Comparison of ENCODE assay signal across 17 cellular contexts in genomic region chr7:4888161-4888560, GRCh38. TPM values are rescaled to one million over a fixed set of nuclear protein-coding genes. Genes with fewer than 3 reads are reported as not detected.
"Had no signal": no experiment of that assay in that cellular context is flagged by ENCODE, and none has a peak within 500 bp of the region (broad histone marks: within the 10 kb centered on the region; RNA-seq: fewer than 3 reads in every experiment).

No MANE protein-coding gene starts in this region.

- H3K27me3 ChIP-seq: upper lobe of right lung had no signal

- ATAC-seq: gastroesophageal sphincter; heart left ventricle; stimulated activated naive B cell treated with anti-CD40 and anti-IgM and Interleukin-4, amounts not matched to agents 10 μg/mL and 1 μg/mL and 100 μg/mL, for 72 hours; upper lobe of right lung had no signal

- H3K9me3 ChIP-seq: breast epithelium, gastroesophageal sphincter, heart left ventricle, left ventricle myocardium inferior, thoracic aorta, upper lobe of right lung had no signal

- H3K4me3 ChIP-seq: breast epithelium, gastroesophageal sphincter, heart left ventricle, left ventricle myocardium inferior, spleen, thoracic aorta, upper lobe of right lung had no signal

- H3K36me3 ChIP-seq: breast epithelium, gastroesophageal sphincter, heart left ventricle, left ventricle myocardium inferior, spleen, thoracic aorta, upper lobe of right lung had no signal

- DNase-seq: activated CD4-positive, alpha-beta T cell treated with anti-CD3 and anti-CD28 coated beads, Interleukin-2, amount 50 U/mL, for 48 hours; activated gamma-delta T cell; cerebellar nuclear complex; cortex of kidney; heart left ventricle; left ventricle myocardium inferior; occipital lobe; spleen; stimulated activated naive B cell treated with anti-CD40 and anti-IgM and Interleukin-4, amounts not matched to agents 10 μg/mL and 1 μg/mL and 100 μg/mL, for 72 hours; upper lobe of right lung had no signal

- H3K27ac ChIP-seq: breast epithelium, gastroesophageal sphincter, heart left ventricle, left ventricle myocardium inferior, spleen, thoracic aorta, upper lobe of right lung had no signal

- H3K4me1 ChIP-seq: upper lobe of right lung had no signal

RNA-seq across cellular contexts. Expression of gene RADIL, which starts 4.6 kb away (rescaled TPM):
- total RNA-seq: renal cortical epithelial cell had no signal

RNA-seq across cellular contexts. Expression of gene PAPOLB, which starts 26.3 kb away (rescaled TPM):
- total RNA-seq: astrocyte, myocyte, renal cortical epithelial cell had no signal
- polyA plus RNA-seq: adipose tissue, spleen had no signal
